ENCODE assay signal across 8 cellular contexts in the genomic region with DNA sequence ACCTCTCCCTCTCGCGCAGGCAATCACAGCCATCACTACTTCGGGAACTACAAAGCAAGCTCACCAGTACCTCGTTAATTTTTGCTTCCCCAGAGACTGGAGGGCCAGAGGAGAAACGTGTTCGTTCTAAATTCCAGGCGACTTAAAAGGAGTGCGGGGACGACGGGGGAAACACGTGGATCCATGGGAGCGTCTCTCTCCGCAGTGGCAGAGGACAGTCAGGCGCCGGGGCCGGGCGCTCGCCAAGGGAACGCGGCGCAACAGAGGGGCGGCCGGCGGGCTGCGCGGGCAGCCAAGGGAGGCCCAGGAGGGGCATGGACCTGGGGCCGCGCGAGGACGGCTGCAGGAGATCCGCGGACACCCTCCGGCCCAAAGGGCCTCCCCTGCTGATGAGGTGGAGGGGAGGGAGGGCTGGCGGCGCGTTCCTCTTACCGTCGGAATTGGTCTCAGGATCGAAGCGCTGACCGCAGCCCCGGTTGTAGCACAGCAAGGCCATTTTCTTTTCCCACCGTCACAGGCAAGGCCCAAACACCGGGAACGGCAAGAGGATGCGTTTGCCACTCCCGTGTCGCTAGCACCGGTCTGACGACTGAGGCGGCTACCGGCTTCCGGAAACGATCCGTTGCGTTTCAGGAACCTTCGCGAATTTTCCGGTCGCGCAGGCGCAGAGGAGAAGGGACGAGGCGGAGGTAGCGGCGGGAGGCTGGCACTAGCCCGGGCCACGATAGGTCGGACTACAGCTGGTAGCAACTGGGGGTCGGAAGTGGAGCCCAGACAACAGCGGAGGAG. TPM values are rescaled to one million over a fixed set of nuclear protein-coding genes. Genes with fewer than 3 reads are reported as not detected.
DNase-seq lines count a peak whose midpoint lies in the region; TF ChIP-seq lines count a peak whose summit lies in the region.

Gene CHORDC1 (minus strand): TSS at position 591 of the 789 bp plus-strand sequence. CDS start 95 bp downstream, at position 496.

- CTCF ChIA-PET in SK-N-SH (lab: Yijun Ruan, JAX): interaction anchor here (1.3 to 7.4 kb wide), 2 partner anchors 14 to 18 kb away, joined by 3 to 47 read pairs; no protein-coding TSS in a partner anchor

- POLR2A ChIA-PET in SK-N-SH (lab: Yijun Ruan, JAX): no interaction called here

- H3K4me1 ChIP-seq in SK-N-SH (ENCODE audit: control insufficient read depth in 1 of 2, insufficient read depth in 2 of 2, low read depth in 1 of 2, low read length in 1 of 2): peaks cover 5 to 9% of the 10 kb centered on the region in 2 experiments; a peak in 3 of 4 replicates
- H3K4me1 ChIP-seq in suprapubic skin: peaks cover 26% of the 10 kb centered on the region

- H3K36me3 ChIP-seq in GM06990 (ENCODE audit: control insufficient read depth, insufficient read depth, low read length) (no peaks in the 10 kb centered on the region), SK-N-SH (replicated peaks in 1 of 2; ENCODE audit: control insufficient read depth in 1 of 2, insufficient read depth in 2 of 2, low read length in 1 of 2) (no peaks in the 10 kb centered on the region), suprapubic skin (no peaks in the 10 kb centered on the region)

- peak in 1 of 2 experiments; percentile 84; a peak in 2 of 4 replicates for TF ChIP-seq EP300 in SK-N-SH (IDR thresholded peaks at IDR 0.05; ENCODE audit: borderline replicate concordance in 1 of 2, low read depth in 1 of 2, low read length in 1 of 2)
- no peak for TF ChIP-seq EP300 in suprapubic skin (IDR thresholded peaks at IDR 0.05)

- H3K9me3 ChIP-seq in SK-N-SH: no peaks in the 10 kb centered on the region
- H3K9me3 ChIP-seq in suprapubic skin: no peaks in the 10 kb centered on the region

- TF ChIP-seq RAD21 in SK-N-SH (IDR thresholded peaks at IDR 0.05; ENCODE audit: low read length): no peak

- DNase-seq in GM06990 (ENCODE audit: extremely low read depth, insufficient read length): peak; percentile 91
- DNase-seq in HFF-Myc (ENCODE audit: extremely low read depth, low read depth): peak; percentile 33
- peak; percentile 85 for DNase-seq in MV-4-11 (lab: John Stamatoyannopoulos, UW)
- DNase-seq in SK-N-SH: peak; percentile 91
- DNase-seq in activated naive CD4-positive, alpha-beta T cell treated with anti-CD3 and anti-CD28 coated beads, Interleukin-2, amount 50 U/mL, for 16 hours: peak; percentile 91
- DNase-seq in glomerular endothelial cell (ENCODE audit: extremely low read depth, low read depth, low spot score): no peak
- DNase-seq in nucleus accumbens (lab: John Stamatoyannopoulos, UW): peak; percentile 25 to 98 (median 91)
- DNase-seq in suprapubic skin (ENCODE audit: low spot score in 2 of 2): peak; percentile 93 to 95

- TF ChIP-seq CTCF in GM06990 (IDR thresholded peaks at IDR 0.05; ENCODE audit: insufficient read depth, low read length, poor library complexity, severe bottlenecking) (no peak), HFF-Myc (IDR thresholded peaks at IDR 0.05; ENCODE audit: low read depth, low read length, missing control alignments) (no peak), SK-N-SH (IDR thresholded peaks at IDR 0.05) (no peak), suprapubic skin (IDR thresholded peaks at IDR 0.05) (no peak)

- H3K9me2 ChIP-seq in SK-N-SH: no peaks in the 10 kb centered on the region

- peak within 1 kb of the TSS; percentile 83 for H3K9ac ChIP-seq in SK-N-SH

- TF ChIP-seq POLR2A in suprapubic skin (IDR thresholded peaks at IDR 0.05): peak in 1 of 2 donors; percentile 75

- H4K20me1 ChIP-seq in SK-N-SH (ENCODE audit: insufficient read depth): peaks cover 40% of the 10 kb centered on the region

- peak within 1 kb of the TSS; percentile 82 for H3K4me2 ChIP-seq in SK-N-SH

- under 1% methylated on average over 27 of the region's 71 CpGs for WGBS in SK-N-SH (ENCODE audit: low lambda C conversion rate)
- WGBS in suprapubic skin: 0% methylated on average over 33 of the region's 71 CpGs

- peaks cover 57% of the 10 kb centered on the region for H3K79me2 ChIP-seq in SK-N-SH (ENCODE audit: insufficient read depth)

- H2AFZ ChIP-seq in SK-N-SH (ENCODE audit: low read depth): peak within 1 kb of the TSS; percentile 98

- H3F3A ChIP-seq in SK-N-SH (replicated peaks; ENCODE audit: insufficient read depth): peaks cover 3% of the 10 kb centered on the region

- H3K4me3 ChIP-seq in GM06990 (replicated peaks; ENCODE audit: low read depth, low read length) (peak within 1 kb of the TSS; percentile 71), HFF-Myc (replicated peaks; ENCODE audit: low read depth, low read length) (peak within 1 kb of the TSS; percentile 76), SK-N-SH (ENCODE audit: low read depth in 2 of 2, low read length in 1 of 2) (peak within 1 kb of the TSS; percentile 81 to 96), suprapubic skin (peak within 1 kb of the TSS; percentile 69)

- no peaks in the 10 kb centered on the region for H3K27me3 ChIP-seq in GM06990 (replicated peaks; ENCODE audit: control insufficient read depth, insufficient read depth, low read length)
- H3K27me3 ChIP-seq in SK-N-SH (ENCODE audit: insufficient read depth): no peaks in the 10 kb centered on the region
- no peaks in the 10 kb centered on the region for H3K27me3 ChIP-seq in suprapubic skin

- peak within 1 kb of the TSS; percentile 84 to 85 for H3K27ac ChIP-seq in SK-N-SH (ENCODE audit: low read depth in 2 of 2, low read length in 1 of 2)
- peak within 1 kb of the TSS; percentile 81 for H3K27ac ChIP-seq in suprapubic skin

TF ChIP-seq in SK-N-SH, 30 proteins besides CTCF, POLR2A, EP300 and RAD21 (continues in another document):
- no peak for TF ChIP-seq FOXM1 (IDR thresholded peaks at IDR 0.05; ENCODE audit: low read depth)
- TF ChIP-seq GABPA (IDR thresholded peaks at IDR 0.05; ENCODE audit: low read depth): peak; percentile 82
- TF ChIP-seq GATA2 (CRISPR knock-in tag; IDR thresholded peaks at IDR 0.05): no peak
- no peak for TF ChIP-seq MEF2A (IDR thresholded peaks at IDR 0.05; ENCODE audit: borderline replicate concordance, low read depth)
- TF ChIP-seq POLR2AphosphoS5 (IDR thresholded peaks at IDR 0.05; ENCODE audit: low read depth, low read length): peak; percentile 83
- no peak for TF ChIP-seq RFX5 (IDR thresholded peaks at IDR 0.05; ENCODE audit: low read length)
- no peak for TF ChIP-seq FOXJ3 (CRISPR knock-in tag; IDR thresholded peaks at IDR 0.05)
- TF ChIP-seq YY1 (IDR thresholded peaks at IDR 0.05; ENCODE audit: low read depth): 0 out of 2 replicates have a peak, but pooled peaks have one; percentile 44
- no peak for TF ChIP-seq SIN3A (IDR thresholded peaks at IDR 0.05; ENCODE audit: borderline replicate concordance, low read depth, low read length)
- TF ChIP-seq, protein P1, sequence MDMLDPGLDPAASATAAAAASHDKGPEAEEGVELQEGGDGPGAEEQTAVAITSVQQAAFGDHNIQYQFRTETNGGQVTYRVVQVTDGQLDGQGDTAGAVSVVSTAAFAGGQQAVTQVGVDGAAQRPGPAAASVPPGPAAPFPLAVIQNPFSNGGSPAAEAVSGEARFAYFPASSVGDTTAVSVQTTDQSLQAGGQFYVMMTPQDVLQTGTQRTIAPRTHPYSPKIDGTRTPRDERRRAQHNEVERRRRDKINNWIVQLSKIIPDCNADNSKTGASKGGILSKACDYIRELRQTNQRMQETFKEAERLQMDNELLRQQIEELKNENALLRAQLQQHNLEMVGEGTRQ (IDR thresholded peaks at IDR 0.05; ENCODE audit: borderline replicate concordance, low read depth, low read length): no peak
- TF ChIP-seq CHD2 (IDR thresholded peaks at IDR 0.05; ENCODE audit: low read length, partially characterized antibody): peak; percentile 45
- peak; percentile 84 for TF ChIP-seq TAF1 (IDR thresholded peaks at IDR 0.05; ENCODE audit: borderline replicate concordance, low read depth, low read length)
- peak; percentile 92 for TF ChIP-seq NRF1 (IDR thresholded peaks at IDR 0.05; ENCODE audit: low read depth, low read length)
- peak; percentile 78 for TF ChIP-seq MAX (IDR thresholded peaks at IDR 0.05; ENCODE audit: low read depth)
- 0 out of 2 replicates have a peak, but pooled peaks have one; percentile 2 for TF ChIP-seq PBX3 (IDR thresholded peaks at IDR 0.05)
- peak; percentile 82 for TF ChIP-seq ELF1 (IDR thresholded peaks at IDR 0.05)
- no peak for TF ChIP-seq RCOR1 (IDR thresholded peaks at IDR 0.05; ENCODE audit: low read length)
- 0 out of 2 replicates have a peak, but pooled peaks have one; percentile 17 for TF ChIP-seq ZBTB33 (IDR thresholded peaks at IDR 0.05; ENCODE audit: borderline replicate concordance, low read depth)

RNA-seq across cellular contexts. Expression of gene CHORDC1, which starts in this region (rescaled TPM):
- 12.1 and 14.0 TPM in 2 replicates for polyA plus RNA-seq in SK-N-SH (2012; rRNA removed)
- polyA plus RNA-seq in SK-N-SH (2012; cell fraction: cytosol; rRNA removed): 16.1 and 18.2 TPM in 2 replicates
- 13.4 and 19.8 TPM in 2 replicates for polyA plus RNA-seq in SK-N-SH (2012; cell fraction: nucleus; rRNA removed)
- 35.8 and 42.6 TPM in 2 replicates for total RNA-seq in glomerular endothelial cell
- total RNA-seq in suprapubic skin: 10 to 100 TPM; 26.9 to 70.7 (median 29.8) TPM
